In the genomic region with DNA sequence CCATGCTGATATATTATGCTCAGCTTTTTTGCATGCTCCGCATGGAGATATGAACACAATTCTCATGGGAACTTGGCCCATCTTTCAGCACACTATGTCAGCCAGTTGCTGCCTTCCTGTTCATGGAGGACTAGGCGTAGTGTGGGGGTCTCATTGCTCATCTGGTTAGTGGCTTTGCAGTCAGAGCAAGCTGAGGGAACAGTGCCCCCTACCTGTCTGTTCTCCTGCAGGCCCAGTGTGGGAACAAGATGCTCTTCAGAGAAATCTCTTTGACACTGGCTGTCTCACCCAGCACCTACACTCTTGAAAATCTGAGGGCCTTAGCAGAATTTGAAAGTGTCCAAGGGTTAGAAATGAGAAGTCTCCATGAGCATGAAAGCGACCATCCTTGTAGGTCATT, we compare ENCODE assay signal across 8 cellular contexts. TPM values are rescaled to one million over a fixed set of nuclear protein-coding genes. Genes with fewer than 3 reads are reported as not detected.
DNase-seq lines count a peak whose midpoint lies in the region; ATAC-seq and TF ChIP-seq lines count a peak whose summit lies in the region.

No MANE protein-coding gene starts in this region.

- H4K20me1 ChIP-seq in DOHH2 (ENCODE audit: control insufficient read depth, insufficient read depth, low read depth, low read length), result no peaks in the 10 kb centered on the region

- no peaks in the 10 kb centered on the region for H3K9me2 ChIP-seq in DOHH2 (replicated peaks; ENCODE audit: control insufficient read depth, low read length)

- H3K14ac ChIP-seq in neuronal stem cell (ENCODE audit: low read length), result no peak overlapping the region

- no peak overlapping the region for H2BK5ac ChIP-seq in neuronal stem cell (ENCODE audit: low read length)

- no peak overlapping the region for H2AK5ac ChIP-seq in neuronal stem cell (ENCODE audit: low read depth, low read length)

- no peak overlapping the region for H3K27ac ChIP-seq in DOHH2 (ENCODE audit: low read depth, low read length)
- H3K27ac ChIP-seq in colonic mucosa, result no peak overlapping the region
- H3K27ac ChIP-seq in neuronal stem cell (replicated peaks; ENCODE audit: low read length), result no peak overlapping the region

- peaks cover 12% of the 10 kb centered on the region for H3K4me1 ChIP-seq in DOHH2 (ENCODE audit: control insufficient read depth, low read length)
- H3K4me1 ChIP-seq in colonic mucosa, result peaks cover 6% of the 10 kb centered on the region
- no peaks in the 10 kb centered on the region for H3K4me1 ChIP-seq in neuronal stem cell (ENCODE audit: control insufficient read depth in 2 of 2, insufficient read depth in 1 of 2, low read depth in 1 of 2, low read length in 2 of 2)

- H3K27me3 ChIP-seq in DOHH2 (ENCODE audit: control insufficient read depth, low read length), result no peaks in the 10 kb centered on the region
- no peaks in the 10 kb centered on the region for H3K27me3 ChIP-seq in colonic mucosa
- H3K27me3 ChIP-seq in neuronal stem cell (ENCODE audit: control insufficient read depth in 3 of 3, insufficient read depth in 3 of 3, low read depth in 1 of 3, low read length in 3 of 3), result no peaks in the 10 kb centered on the region

- H3K79me1 ChIP-seq in neuronal stem cell (ENCODE audit: low read depth, low read length), result no peaks in the 10 kb centered on the region

- H3K23ac ChIP-seq in neuronal stem cell (ENCODE audit: low read depth, low read length, poor library complexity), result no peak overlapping the region

- H3K9ac ChIP-seq in colonic mucosa (ENCODE audit: low read depth in 2 of 2, low read length in 2 of 2), result no peak overlapping the region
- no peak overlapping the region for H3K9ac ChIP-seq in neuronal stem cell (ENCODE audit: low read depth, low read length, poor library complexity)

- H4K8ac ChIP-seq in neuronal stem cell (ENCODE audit: low read depth, low read length), result no peak overlapping the region

- H3K4me3 ChIP-seq in DOHH2 (ENCODE audit: low read length), result no peak overlapping the region
- H3K4me3 ChIP-seq in colonic mucosa, result no peak overlapping the region
- H3K4me3 ChIP-seq in neuronal stem cell (ENCODE audit: low read length in 2 of 2), result no peak overlapping the region

- no peak overlapping the region for H2AFZ ChIP-seq in neuronal stem cell (ENCODE audit: low read length)

- H4K91ac ChIP-seq in neuronal stem cell (ENCODE audit: low read depth, low read length, poor library complexity), result no peak overlapping the region

- H3K9me3 ChIP-seq in DOHH2 (ENCODE audit: control insufficient read depth, insufficient read depth, low read length) (no peaks in the 10 kb centered on the region), colonic mucosa (no peaks in the 10 kb centered on the region), neuronal stem cell (replicated peaks in 1 of 2; ENCODE audit: control insufficient read depth in 2 of 2, insufficient read depth in 1 of 2, low read depth in 1 of 2, low read length in 2 of 2) (no peaks in the 10 kb centered on the region)

- H3F3A ChIP-seq in DOHH2 (ENCODE audit: control insufficient read depth, insufficient read depth), result no peaks in the 10 kb centered on the region

- H3K4me2 ChIP-seq in DOHH2 (ENCODE audit: low read length) (no peak overlapping the region), neuronal stem cell (ENCODE audit: insufficient read depth, low read length, poor library complexity, severe bottlenecking) (no peak overlapping the region)

- whole genome bisulfite sequencing in neuronal stem cell (ENCODE audit: extremely low coverage in 2 of 2, insufficient read length in 2 of 2, insufficient replicate concordance in 1 of 2), 2 donors, result no CpG with 5 or more reads among the region's 3 CpGs

- H2BK120ac ChIP-seq in neuronal stem cell (ENCODE audit: low read depth, low read length), result no peak overlapping the region

- no peak overlapping the region for H3K18ac ChIP-seq in neuronal stem cell (ENCODE audit: low read length)

- H3K36me3 ChIP-seq in DOHH2 (ENCODE audit: control insufficient read depth, low read length), result no peaks in the 10 kb centered on the region
- H3K36me3 ChIP-seq in colonic mucosa, result no peaks in the 10 kb centered on the region
- no peaks in the 10 kb centered on the region for H3K36me3 ChIP-seq in neuronal stem cell (replicated peaks in 1 of 2; ENCODE audit: control insufficient read depth in 2 of 2, insufficient read depth in 2 of 2, low read length in 2 of 2)

- TF ChIP-seq CTCF in DOHH2 (IDR thresholded peaks at IDR 0.05; ENCODE audit: low read depth, low read length, poor library complexity, severe bottlenecking) (peak; percentile 83), colonic mucosa (IDR thresholded peaks at IDR 0.05) (peak; percentile 42)

- peak; percentile 63 for ATAC-seq in GM21526 (IDR thresholded peaks at IDR 0.05; ENCODE audit: low FRiP score, unreplicated experiment)
- no peak for ATAC-seq in HG02798 (IDR thresholded peaks at IDR 0.05; ENCODE audit: poor library complexity, unreplicated experiment)

- no peaks in the 10 kb centered on the region for H3K79me2 ChIP-seq in DOHH2 (ENCODE audit: control insufficient read depth, low read length)

- no peak overlapping the region for H3K4ac ChIP-seq in neuronal stem cell (ENCODE audit: low read length)

- intact Hi-C loops in colonic mucosa (cut with DNase I), result loop anchor here (10.0 kb wide), 1 partner anchor 398 kb away; no protein-coding TSS in a partner anchor

- H2BK15ac ChIP-seq in neuronal stem cell (ENCODE audit: low read length), result no peak overlapping the region

- peak; percentile 15 for DNase-seq in RPMI8226
- DNase-seq in colonic mucosa, result peak; percentile 30
- DNase-seq in neuronal stem cell (ENCODE audit: low spot score), result peak; percentile 45
- no peak for DNase-seq in LoVo (ENCODE audit: low spot score)
- DNase-seq in NCI-H774 (lab: John Stamatoyannopoulos, UW), result no peak

- H2BK12ac ChIP-seq in neuronal stem cell (ENCODE audit: low read length), result no peak overlapping the region

RNA-seq across cellular contexts. Expression of a gene that starts 47.1 kb away (rescaled TPM):
- 100 to 1,000 TPM; 325 to 338 TPM for total RNA-seq in colonic mucosa
- polyA plus RNA-seq in neuronal stem cell (2013, experiment 1 of 2), result 27.6 TPM
- 28.3 TPM for polyA plus RNA-seq in neuronal stem cell (2013, experiment 2 of 2)

Comparison
In these comparisons a context has a peak if more than half of its experiments do, and no peak if none do; other contexts are left out.
1. DNase-seq: peak in RPMI8226 (single experiment), colonic mucosa (single experiment) and neuronal stem cell (single experiment); none in LoVo (single experiment) and NCI-H774 (single experiment).